In the genomic region with DNA sequence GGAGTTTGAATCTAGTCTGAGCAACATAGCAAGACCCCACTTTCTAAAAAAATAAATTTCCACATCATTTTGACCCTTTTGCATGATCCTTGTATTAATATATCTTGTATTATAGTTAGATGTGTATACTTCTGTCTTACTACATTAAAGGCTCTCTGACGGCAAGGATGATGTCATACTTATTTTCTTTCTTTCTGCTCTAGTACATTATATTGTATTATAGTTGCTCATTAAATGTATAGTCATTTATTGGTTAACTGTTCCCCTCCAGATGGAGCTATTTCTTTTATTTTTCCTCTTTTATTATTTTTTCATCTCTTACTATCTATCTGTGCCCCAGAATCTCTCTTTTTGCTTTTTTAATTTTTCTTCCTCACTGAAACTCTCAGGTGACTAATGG, we compare ENCODE assay signal across 22 cellular contexts. TPM values are rescaled to one million over a fixed set of nuclear protein-coding genes. Genes with fewer than 3 reads are reported as not detected.
DNase-seq lines count a peak whose midpoint lies in the region; ATAC-seq, FAIRE-seq and TF ChIP-seq lines count a peak whose summit lies in the region.
"Had no signal": no experiment of that assay in that cellular context is flagged by ENCODE, and none has a peak within 500 bp of the region (broad histone marks: within the 10 kb centered on the region; RNA-seq: fewer than 3 reads in every experiment).

No MANE protein-coding gene starts in this region.

- H4K20me1 ChIP-seq in Loucy (ENCODE audit: insufficient read depth, low read length, poor library complexity, severe bottlenecking) (no peaks in the 10 kb centered on the region), GM12878 (ENCODE audit: control insufficient read depth, insufficient read depth) (no peaks in the 10 kb centered on the region), osteoblast (ENCODE audit: insufficient read depth, low read length) (no peaks in the 10 kb centered on the region)

- no peak for FAIRE-seq in GM12878 (lab: Jason Lieb, UNC)
- FAIRE-seq: HTR-8/SVneo had no signal

- in situ Hi-C loops in GM12878 (cut with MboI), result loop anchor here (5.0 kb wide), 1 partner anchor 251 kb away; no protein-coding TSS in a partner anchor

- H3K4me1 ChIP-seq in Loucy (ENCODE audit: insufficient read depth, low read length, poor library complexity, severe bottlenecking), result no peaks in the 10 kb centered on the region
- no peaks in the 10 kb centered on the region for H3K4me1 ChIP-seq in GM12878 (ENCODE audit: control insufficient read depth, insufficient read depth, low read length)
- H3K4me1 ChIP-seq in osteoblast (ENCODE audit: insufficient read depth, low read length), result peaks cover 5% of the 10 kb centered on the region
- H3K4me1 ChIP-seq: HAP-1 had no signal

- H2AFZ ChIP-seq in Loucy (ENCODE audit: low read length), result no peak overlapping the region
- H2AFZ ChIP-seq in GM12878 (ENCODE audit: control insufficient read depth, low read depth, low read length), result no peak overlapping the region
- no peak overlapping the region for H2AFZ ChIP-seq in osteoblast (ENCODE audit: low read length)
- H2AFZ ChIP-seq: GM23248 had no signal

- H3K4me3 Mint-ChIP-seq in activated naive CD4-positive, alpha-beta T cell treated with anti-CD3 and anti-CD28 coated beads, Interleukin-2, amount 50 U/mL, for 24 hours, result no peak overlapping the region
- H3K4me3 Mint-ChIP-seq: CD4-positive, CD25-positive, alpha-beta regulatory T cell; CD8-positive, alpha-beta memory T cell; IgD-negative memory B cell had no signal

- RAD21 ChIA-PET in GM12878 (lab: Charles Lee; ENCODE audit: unreplicated experiment), result interaction anchor here (2.6 to 6.4 kb wide), 2 partner anchors 175 to 245 kb away, joined by 15 to 152 read pairs; no protein-coding TSS in a partner anchor

- no peaks in the 10 kb centered on the region for H3K79me2 ChIP-seq in Loucy (ENCODE audit: insufficient read depth, low read length)
- H3K79me2 ChIP-seq in GM12878 (ENCODE audit: control insufficient read depth, insufficient read depth, low read length), result no peaks in the 10 kb centered on the region
- no peaks in the 10 kb centered on the region for H3K79me2 ChIP-seq in osteoblast (ENCODE audit: insufficient read depth, low read length)

- 29% methylated on average over 1 of the region's 1 CpG for WGBS in GM12878 (ENCODE audit: insufficient coverage, insufficient replicate concordance, low lambda C conversion rate, missing lambda C conversion rate)

- no peak overlapping the region for H3K4me2 ChIP-seq in Loucy (ENCODE audit: low read depth, low read length, poor library complexity, severe bottlenecking)
- no peak overlapping the region for H3K4me2 ChIP-seq in GM12878 (ENCODE audit: control insufficient read depth, insufficient read depth)
- no peak overlapping the region for H3K4me2 ChIP-seq in osteoblast (ENCODE audit: insufficient read depth, low read length)
- H3K4me2 ChIP-seq: KMS-11 had no signal

- H3K36me3 ChIP-seq in Loucy (ENCODE audit: insufficient read depth, low read length), result no peaks in the 10 kb centered on the region
- H3K36me3 ChIP-seq in GM12878 (ENCODE audit: control insufficient read depth in 2 of 2, insufficient read depth in 2 of 2, low read length in 1 of 2), result no peaks in the 10 kb centered on the region
- H3K36me3 ChIP-seq in osteoblast (ENCODE audit: insufficient read depth, low read length), result no peaks in the 10 kb centered on the region
- H3K36me3 ChIP-seq: BE2C, HAP-1 had no signal

- POLR2A ChIA-PET in GM12878 (lab: Charles Lee), result no interaction called here

- no peaks in the 10 kb centered on the region for H3K9me2 ChIP-seq in Loucy (replicated peaks; ENCODE audit: low read depth, low read length)

- H3K9me3 Mint-ChIP-seq in activated naive CD4-positive, alpha-beta T cell treated with anti-CD3 and anti-CD28 coated beads, Interleukin-2, amount 50 U/mL, for 24 hours, result no peaks in the 10 kb centered on the region

- intact Hi-C loops in GM12878 (cut with micrococcal nuclease; ENCODE audit: unreplicated experiment), result no loop called here

- SMC1A ChIA-PET in GM12878 (lab: Charles Lee; ENCODE audit: uncharacterized antibody, unreplicated experiment), result interaction anchor here (1.0 to 5.8 kb wide), 4 partner anchors 18 to 296 kb away, joined by 4 to 132 read pairs (median 6); no protein-coding TSS in a partner anchor

- peaks cover 2% of the 10 kb centered on the region for H3K36me3 Mint-ChIP-seq in activated naive CD4-positive, alpha-beta T cell treated with anti-CD3 and anti-CD28 coated beads, Interleukin-2, amount 50 U/mL, for 24 hours
- H3K36me3 Mint-ChIP-seq: CD4-positive, CD25-positive, alpha-beta regulatory T cell; IgD-negative memory B cell had no signal

- TF ChIP-seq POLR2A in GM12878 (IDR thresholded peaks at IDR 0.05; ENCODE audit: low read depth, low read length), result no peak

- CTCF ChIA-PET in GM12878 (lab: Yijun Ruan, JAX), result interaction anchor here (0.6 to 8.1 kb wide), 7 partner anchors 10 to 299 kb away, joined by 3 to 214 read pairs (median 8); no protein-coding TSS in a partner anchor

- H3K27ac Mint-ChIP-seq in activated naive CD4-positive, alpha-beta T cell treated with anti-CD3 and anti-CD28 coated beads, Interleukin-2, amount 50 U/mL, for 24 hours, result peak overlapping the region; percentile 10
- H3K27ac Mint-ChIP-seq: CD4-positive, CD25-positive, alpha-beta regulatory T cell; CD8-positive, alpha-beta memory T cell; IgD-negative memory B cell had no signal

- ATAC-seq in GM12878 (no peak), HG02798 (IDR thresholded peaks at IDR 0.05; ENCODE audit: poor library complexity, unreplicated experiment) (no peak), GM21576 (IDR thresholded peaks at IDR 0.05; ENCODE audit: unreplicated experiment) (no peak)

- H3K4me3 ChIP-seq in Loucy (ENCODE audit: low read length, poor library complexity, severe bottlenecking), result no peak overlapping the region
- H3K4me3 ChIP-seq in GM12878, result no peak overlapping the region
- H3K4me3 ChIP-seq in osteoblast (ENCODE audit: insufficient read depth, low read length), result no peak overlapping the region
- H3K4me3 ChIP-seq: GM23248, HAP-1 had no signal

- no peak for DNase-seq in activated naive CD4-positive, alpha-beta T cell treated with Interleukin-2 at 50 U/mL for 16 hours
- DNase-seq in GM12878 (ENCODE audit: low read depth, low spot score) (no peak), osteoblast (ENCODE audit: insufficient read length, low spot score, missing footprints) (no peak), NCI-H2171 (lab: John Stamatoyannopoulos, UW) (no peak)
- DNase-seq: ACHN; BE2C; C1 segment of cervical spinal cord; CD4-positive, CD25-positive, alpha-beta regulatory T cell; CD8-positive, alpha-beta memory T cell; COR-L47; DMS 273 treated with DMSO at 0.1 percent for 48 hours; DMS53; GDM1; GM23248 had no signal

- no peak for TF ChIP-seq RAD21 in GM12878 (IDR thresholded peaks at IDR 0.05; ENCODE audit: insufficient read depth, low read depth, low read length)

- H3F3A ChIP-seq in Loucy (ENCODE audit: low read depth), result no peaks in the 10 kb centered on the region

- peaks cover 2% of the 10 kb centered on the region for H3K27me3 Mint-ChIP-seq in activated naive CD4-positive, alpha-beta T cell treated with anti-CD3 and anti-CD28 coated beads, Interleukin-2, amount 50 U/mL, for 24 hours

- no peaks in the 10 kb centered on the region for H3K27me3 ChIP-seq in Loucy (ENCODE audit: insufficient read depth, low read length, poor library complexity, severe bottlenecking)
- H3K27me3 ChIP-seq in GM12878 (replicated peaks in 1 of 2; ENCODE audit: control insufficient read depth in 2 of 2, insufficient read depth in 2 of 2, low read length in 1 of 2), result no peaks in the 10 kb centered on the region; a peak in 1 of 4 replicates
- peaks cover 7% of the 10 kb centered on the region for H3K27me3 ChIP-seq in osteoblast (ENCODE audit: insufficient read depth, low read length)
- H3K27me3 ChIP-seq: BE2C had no signal

- H3K4me1 Mint-ChIP-seq in activated naive CD4-positive, alpha-beta T cell treated with anti-CD3 and anti-CD28 coated beads, Interleukin-2, amount 50 U/mL, for 24 hours, result peaks cover 5% of the 10 kb centered on the region
- H3K4me1 Mint-ChIP-seq: CD4-positive, CD25-positive, alpha-beta regulatory T cell; CD8-positive, alpha-beta memory T cell; IgD-negative memory B cell had no signal

- TF ChIP-seq EP300 in GM12878 (IDR thresholded peaks at IDR 0.05; ENCODE audit: borderline replicate concordance in 1 of 2, control insufficient read depth in 1 of 2, low read depth in 2 of 2, low read length in 2 of 2), result no peak

- BruUV-seq in GM12878 (replicated peaks; lab: Mats Ljungman, UMichigan), result no TSS peak

- H3K9ac ChIP-seq in Loucy (ENCODE audit: low read depth, low read length, poor library complexity, severe bottlenecking) (no peak overlapping the region), GM12878 (ENCODE audit: control insufficient read depth, insufficient read depth, low read length) (no peak overlapping the region)
- H3K9ac ChIP-seq: GM23248, KMS-11 had no signal

- TF ChIP-seq CTCF in Loucy (conservative IDR thresholded peaks at IDR 0.05; ENCODE audit: low read length) (peak; percentile 17; the same call in 1 of the 2 replicates), GM12878 (IDR thresholded peaks at IDR 0.05 in 2 of 3, conservative IDR thresholded peaks at IDR 0.05 in 1 of 3; ENCODE audit: control insufficient read depth in 2 of 3, extremely low read depth in 1 of 3, insufficient read depth in 1 of 3, low read depth in 3 of 3, low read length in 3 of 3) (no peak), osteoblast (IDR thresholded peaks at IDR 0.05; ENCODE audit: extremely low read depth, low read depth, low read length) (peak; percentile 6)

- H3K27ac ChIP-seq in GM12878 (ENCODE audit: control insufficient read depth, insufficient read depth), result no peak overlapping the region
- no peak overlapping the region for H3K27ac ChIP-seq in osteoblast (ENCODE audit: low read depth, low read length)
- H3K27ac ChIP-seq: GM23248, KMS-11 had no signal

- H3K9me3 ChIP-seq in Loucy (ENCODE audit: insufficient read depth, low read depth, low read length), result no peaks in the 10 kb centered on the region
- no peaks in the 10 kb centered on the region for H3K9me3 ChIP-seq in GM12878 (replicated peaks; ENCODE audit: control insufficient read depth, insufficient read depth, low read length)
- no peaks in the 10 kb centered on the region for H3K9me3 ChIP-seq in osteoblast (ENCODE audit: low read depth, low read length)
- H3K9me3 ChIP-seq: BE2C, HAP-1 had no signal

RNA-seq across cellular contexts. Expression of a gene that starts 15.0 kb away (rescaled TPM):
- not detected in 2 replicates for total RNA-seq in GM12878 (2013; cell fraction: nucleolus; rRNA removed)
- total RNA-seq in GM12878 (2014; rRNA removed), result not detected in 2 replicates
- not detected in 2 replicates for total RNA-seq in GM12878 (2014; rRNA removed; fragmentation: Illumina TruSeq; extraction: Trizol)
- total RNA-seq in GM12878 (2021), result not detected in 2 replicates
- not detected for polyA plus RNA-seq in GM12878 (2011; ENCODE audit: low read depth)
- not detected in 2 replicates for polyA plus RNA-seq in GM12878 (2011; rRNA removed)
- polyA plus RNA-seq in GM12878 (2011; cell fraction: cytosol; rRNA removed), result not detected in 2 replicates
- polyA plus RNA-seq in GM12878 (2011; cell fraction: nucleus; rRNA removed), result not detected in 2 replicates
- polyA plus RNA-seq in GM12878 (2012), result not detected in 2 replicates
- not detected in 2 replicates for polyA plus RNA-seq in GM12878 (2014; fragmentation: Illumina TruSeq; extraction: Trizol)
- polyA plus RNA-seq in GM12878 (2014; fragmentation: Nextera tagmentation; extraction: Ambion mirVana), result not detected
- polyA plus RNA-seq in GM12878 (2014; rRNA removed), result not detected in 2 replicates
- polyA plus RNA-seq in GM12878 (2016; fragmentation: Nextera tagmentation; extraction: Ambion mirVana), result not detected
- polyA minus RNA-seq in GM12878 (2011; rRNA and poly(A)+ RNA removed), result not detected in 2 replicates
- not detected in 2 replicates for polyA minus RNA-seq in GM12878 (2011; cell fraction: cytosol; rRNA and poly(A)+ RNA removed)
- not detected in 2 replicates for polyA minus RNA-seq in GM12878 (2011; cell fraction: nucleus; rRNA and poly(A)+ RNA removed)
- total RNA-seq in osteoblast, result 49.9 and 58.9 TPM in 2 replicates
- total RNA-seq: CD4-positive, CD25-positive, alpha-beta regulatory T cell had no signal
- polyA plus RNA-seq: CD8-positive, alpha-beta memory T cell; IgD-negative memory B cell had no signal

RNA-seq across cellular contexts. Expression of a gene that starts 30.9 kb away (rescaled TPM):
- not detected in 2 replicates for total RNA-seq in GM12878 (2013; cell fraction: nucleolus; rRNA removed)
- total RNA-seq in GM12878 (2014; rRNA removed), result not detected in 2 replicates
- total RNA-seq in GM12878 (2014; rRNA removed; fragmentation: Illumina TruSeq; extraction: Trizol), result not detected in 2 replicates
- 0.15 TPM in 1 of 2 replicates, not detected in the other for total RNA-seq in GM12878 (2021)
- not detected for polyA plus RNA-seq in GM12878 (2011; ENCODE audit: low read depth)
- polyA plus RNA-seq in GM12878 (2011; rRNA removed), result not detected in 2 replicates
- 0.01 TPM in 1 of 2 replicates, not detected in the other for polyA plus RNA-seq in GM12878 (2011; cell fraction: cytosol; rRNA removed)
- polyA plus RNA-seq in GM12878 (2011; cell fraction: nucleus; rRNA removed), result 0.01 TPM in 1 of 2 replicates, not detected in the other
- 0.14 TPM in 1 of 2 replicates, not detected in the other for polyA plus RNA-seq in GM12878 (2012)
- 0.03 TPM in 1 of 2 replicates, not detected in the other for polyA plus RNA-seq in GM12878 (2014; fragmentation: Illumina TruSeq; extraction: Trizol)
- polyA plus RNA-seq in GM12878 (2014; fragmentation: Nextera tagmentation; extraction: Ambion mirVana), result not detected
- not detected in 2 replicates for polyA plus RNA-seq in GM12878 (2014; rRNA removed)
- polyA plus RNA-seq in GM12878 (2016; fragmentation: Nextera tagmentation; extraction: Ambion mirVana), result not detected
- polyA minus RNA-seq in GM12878 (2011; rRNA and poly(A)+ RNA removed), result not detected in 2 replicates
- polyA minus RNA-seq in GM12878 (2011; cell fraction: cytosol; rRNA and poly(A)+ RNA removed), result not detected in 2 replicates
- polyA minus RNA-seq in GM12878 (2011; cell fraction: nucleus; rRNA and poly(A)+ RNA removed), result not detected in 2 replicates
- under 0.01 TPM in 1 of 2 replicates, not detected in the other for total RNA-seq in osteoblast
- total RNA-seq: CD4-positive, CD25-positive, alpha-beta regulatory T cell; GM23248 had no signal
- polyA plus RNA-seq: CD4-positive, CD25-positive, alpha-beta regulatory T cell; CD8-positive, alpha-beta memory T cell; IgD-negative memory B cell had no signal

Comparison
In these comparisons a context has a peak if more than half of its experiments do, and no peak if none do; other contexts are left out.
1. CTCF ChIP-seq: peak in Loucy (single experiment) and osteoblast (single experiment); none in GM12878 (0 of 3).
2. RNA of a gene that starts 15.0 kb away (total RNA-seq): 49.9 to 58.9 TPM in osteoblast; not detected in GM12878; every median in the first group is over 10 times any median in the second.